ENCODE assay signal across 9 cellular contexts in genomic region chr1:116569776-116570357, GRCh38. TPM values are rescaled to one million over a fixed set of nuclear protein-coding genes. Genes with fewer than 3 reads are reported as not detected.
DNase-seq lines count a peak whose midpoint lies in the region; ATAC-seq, FAIRE-seq and TF ChIP-seq lines count a peak whose summit lies in the region.
"Had no signal": no experiment of that assay in that cellular context is flagged by ENCODE, and none has a peak within 500 bp of the region (broad histone marks: within the 10 kb centered on the region; RNA-seq: fewer than 3 reads in every experiment).

No MANE protein-coding gene starts in this region.

- peak; percentile 22 for ATAC-seq in naive thymus-derived CD4-positive, alpha-beta T cell

- H3K36me3 Mint-ChIP-seq in endothelial cell (ENCODE audit: low read depth, unreplicated experiment) (peaks cover 3% of the 10 kb centered on the region), type B pancreatic cell (peaks cover 4% of the 10 kb centered on the region)
- H3K36me3 Mint-ChIP-seq in naive thymus-derived CD4-positive, alpha-beta T cell, result peaks cover 0 to 32% (median 0%) of the 10 kb centered on the region in 5 donors

- peak overlapping the region; percentile 26 for H3K27ac ChIP-seq in naive thymus-derived CD4-positive, alpha-beta T cell (ENCODE audit: low read depth, low read length)

- CTCF ChIA-PET in naive thymus-derived CD4-positive, alpha-beta T cell (lab: Charles Lee), result interaction anchor here (1.0 kb wide), 1 partner anchor 13 kb away, joined by 3 read pairs; no protein-coding TSS in a partner anchor

- H3K4me3 ChIP-seq in GM06990 (replicated peaks; ENCODE audit: low read depth, low read length), result peak overlapping the region; percentile 96
- H3K4me3 ChIP-seq in naive thymus-derived CD4-positive, alpha-beta T cell (ENCODE audit: low read length), result peak overlapping the region; percentile 83

- peaks cover 18% of the 10 kb centered on the region for H3K4me1 Mint-ChIP-seq in endothelial cell (ENCODE audit: unreplicated experiment)
- peaks cover 12 to 62% (median 31%) of the 10 kb centered on the region in 7 donors for H3K4me1 Mint-ChIP-seq in naive thymus-derived CD4-positive, alpha-beta T cell
- H3K4me1 Mint-ChIP-seq in type B pancreatic cell (ENCODE audit: unreplicated experiment), result peaks cover 23% of the 10 kb centered on the region

- H3K4me3 Mint-ChIP-seq in endothelial cell (ENCODE audit: unreplicated experiment) (peak overlapping the region; percentile 94), type B pancreatic cell (peak overlapping the region; percentile 90)
- H3K4me3 Mint-ChIP-seq in naive thymus-derived CD4-positive, alpha-beta T cell, result peak overlapping the region; percentile 86 to 97 (median 90)

- peaks cover 6% of the 10 kb centered on the region for H3K27me3 Mint-ChIP-seq in endothelial cell (ENCODE audit: unreplicated experiment)
- H3K27me3 Mint-ChIP-seq in naive thymus-derived CD4-positive, alpha-beta T cell, result no peaks in the 10 kb centered on the region
- H3K27me3 Mint-ChIP-seq in type B pancreatic cell, result peaks cover 11% of the 10 kb centered on the region

- H3K27me3 ChIP-seq in GM06990 (replicated peaks; ENCODE audit: control insufficient read depth, insufficient read depth, low read length), result no peaks in the 10 kb centered on the region
- no peaks in the 10 kb centered on the region for H3K27me3 ChIP-seq in naive thymus-derived CD4-positive, alpha-beta T cell (ENCODE audit: control insufficient read depth in 2 of 2, insufficient read depth in 2 of 2, low read length in 2 of 2)

- TF ChIP-seq CTCF in GM06990 (IDR thresholded peaks at IDR 0.05; ENCODE audit: insufficient read depth, low read length, poor library complexity, severe bottlenecking) (no peak), endothelial cell (IDR thresholded peaks at IDR 0.05; ENCODE audit: unreplicated experiment) (no peak), type B pancreatic cell (conservative IDR thresholded peaks at IDR 0.05) (no peak), GM10266 (IDR thresholded peaks at IDR 0.05; ENCODE audit: control insufficient read depth, insufficient read depth, low read depth, missing control alignments) (no peak)

- DNase-seq in GM06990 (ENCODE audit: extremely low read depth, insufficient read length) (peak; percentile 77), HT-29 (ENCODE audit: low spot score) (peak; percentile 61), endothelial cell (ENCODE audit: low spot score) (no peak), type B pancreatic cell (ENCODE audit: extremely low spot score, unreplicated experiment) (no peak), H54 (ENCODE audit: insufficient read length, low spot score) (no peak), GM10266 (ENCODE audit: extremely low spot score) (no peak)
- DNase-seq in activated CD4-positive, alpha-beta T cell treated with anti-CD3 and anti-CD28 coated beads for 48 hours, result peak; percentile 56
- DNase-seq in naive thymus-derived CD4-positive, alpha-beta T cell, result peak in 4 of 9 donors; percentile 4 to 29 (median 12)

- intact Hi-C loops in naive thymus-derived CD4-positive, alpha-beta T cell (cut with micrococcal nuclease), result loop anchor here (1.0 to 5.0 kb wide), 18 partner anchors 14 to 1357 kb away; partner anchors contain the start of genes ATP1A1 (in 1 of the 2), GDAP2 (in 1 of the 2), MAN1A2 (in 1 of the 2) and TENT5C (in 1 of the 2)

- peaks cover 10 to 30% of the 10 kb centered on the region in 2 donors for H3K4me1 ChIP-seq in naive thymus-derived CD4-positive, alpha-beta T cell (ENCODE audit: control insufficient read depth in 2 of 2, insufficient read depth in 2 of 2, low read length in 2 of 2)

- POLR2A ChIA-PET in naive thymus-derived CD4-positive, alpha-beta T cell (lab: Charles Lee), result no interaction called here

- no peaks in the 10 kb centered on the region for H3K9me3 Mint-ChIP-seq in endothelial cell (ENCODE audit: unreplicated experiment)
- peaks cover 0 to 2% (median 0%) of the 10 kb centered on the region in 11 donors for H3K9me3 Mint-ChIP-seq in naive thymus-derived CD4-positive, alpha-beta T cell
- no peaks in the 10 kb centered on the region for H3K9me3 Mint-ChIP-seq in type B pancreatic cell

- no peaks in the 10 kb centered on the region; the same call in 1 of the 2 replicates for H3K36me3 ChIP-seq in GM06990 (ENCODE audit: control insufficient read depth, insufficient read depth, low read length)
- peaks cover 0 to 4% (median 0%) of the 10 kb centered on the region in 3 experiments for H3K36me3 ChIP-seq in naive thymus-derived CD4-positive, alpha-beta T cell (ENCODE audit: control insufficient read depth in 2 of 3, insufficient read depth in 3 of 3, low read length in 3 of 3)

- no peak for FAIRE-seq in H54 (lab: Jason Lieb, UNC)
- FAIRE-seq: TTC549 had no signal

- H3K27ac Mint-ChIP-seq in endothelial cell (ENCODE audit: unreplicated experiment) (peak overlapping the region; percentile 81), type B pancreatic cell (peak overlapping the region; percentile 85)
- peak overlapping the region in 7 of 9 donors; percentile 32 to 95 (median 76) for H3K27ac Mint-ChIP-seq in naive thymus-derived CD4-positive, alpha-beta T cell

- TF ChIP-seq POLR2A in H54 (IDR thresholded peaks at IDR 0.05; ENCODE audit: low read depth, low read length), result no peak

- H3K9me3 ChIP-seq in naive thymus-derived CD4-positive, alpha-beta T cell (ENCODE audit: control insufficient read depth in 2 of 3, low read length in 3 of 3), result no peaks in the 10 kb centered on the region

RNA-seq across cellular contexts. Expression of gene CD58, which starts 1.0 kb away (rescaled TPM):
- total RNA-seq in HT-29 (2014; rRNA removed; shearing (Covaris generic)), result 8.0 and 20.1 TPM in 2 replicates
- total RNA-seq in endothelial cell (ENCODE audit: unreplicated experiment) (9.0 TPM), type B pancreatic cell (ENCODE audit: low replicate concordance) (7.2 and 10.7 TPM in 2 replicates)
- total RNA-seq in naive thymus-derived CD4-positive, alpha-beta T cell, result 10 to 100 TPM in 2 of 5 experiments, 1 to 10 TPM in 3; 3.3 to 35.0 (median 4.4) TPM
- polyA plus RNA-seq in naive thymus-derived CD4-positive, alpha-beta T cell, result 1 to 10 TPM; 1.3 to 2.8 TPM

Comparison
In these comparisons a context has a peak if more than half of its experiments do, and no peak if none do; other contexts are left out.
1. DNase-seq: peak in GM06990 (single experiment), HT-29 (single experiment) and activated CD4-positive, alpha-beta T cell treated with anti-CD3 and anti-CD28 coated beads for 48 hours (single experiment); none in endothelial cell (single experiment), type B pancreatic cell (single experiment), H54 (single experiment) and GM10266 (single experiment).
2. Peak in every context shown above with its lines, with median percentiles within 50 percentile points of each other: H3K27ac Mint-ChIP-seq and H3K4me3 Mint-ChIP-seq.